In the genomic region with DNA sequence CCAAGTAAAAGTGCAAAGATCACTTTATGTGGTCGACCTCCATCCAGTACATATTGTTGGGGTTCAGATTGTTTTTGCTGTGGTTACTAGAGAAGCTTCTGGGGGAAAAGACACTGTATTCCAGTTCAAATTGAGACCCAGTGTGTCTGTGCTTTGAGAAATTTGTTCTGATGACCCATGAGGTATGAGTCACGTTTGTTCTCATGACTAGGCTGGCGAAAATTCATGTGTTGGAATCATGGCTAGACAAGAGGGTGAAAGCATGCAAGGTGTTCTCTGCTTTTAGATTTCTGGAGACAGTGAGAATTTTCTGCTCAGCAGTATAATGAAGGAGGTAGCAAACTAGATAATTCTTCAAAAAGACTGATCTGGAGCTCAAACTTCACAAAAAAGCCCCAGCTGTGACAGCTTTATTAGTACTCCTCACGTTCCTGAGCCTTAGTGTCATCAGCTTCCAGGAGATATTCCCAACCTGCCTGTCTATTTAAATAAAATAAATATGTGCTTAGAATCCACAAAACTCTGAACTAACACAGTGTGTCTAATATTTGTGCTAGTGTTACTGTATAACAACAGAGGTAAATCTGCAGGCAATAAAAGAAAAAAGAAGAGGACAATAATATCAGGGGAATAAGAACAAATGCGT, we compare ENCODE assay signal across 19 cellular contexts. TPM values are rescaled to one million over a fixed set of nuclear protein-coding genes. Genes with fewer than 3 reads are reported as not detected.
A peak's percentile ranks its signal among the peaks of the same experiment; 100 is the strongest.
DNase-seq lines count a peak whose midpoint lies in the region; ATAC-seq and TF ChIP-seq lines count a peak whose summit lies in the region.
"Had no signal": no experiment of that assay in that cellular context is flagged by ENCODE, and none has a peak within 500 bp of the region (broad histone marks: within the 10 kb centered on the region; RNA-seq: fewer than 3 reads in every experiment).

No MANE protein-coding gene starts in this region.

- DNase-seq in MCF 10A (ENCODE audit: unreplicated experiment) (peak; percentile 59), breast epithelium (ENCODE audit: low spot score in 2 of 2) (no peak), amniotic stem cell (lab: John Stamatoyannopoulos, UW) (peak; percentile 8), foreskin fibroblast (peak; percentile 36 to 68), smooth muscle cell (lab: John Stamatoyannopoulos, UW; ENCODE audit: unreplicated experiment) (no peak), dermis blood vessel endothelial cell (no peak), NCI-H146 treated with DMSO at 0.1 percent for 48 hours (lab: John Stamatoyannopoulos, UW; ENCODE audit: unreplicated experiment) (no peak)
- DNase-seq: activated CD4-positive, alpha-beta T cell treated with anti-CD3 and anti-CD28 coated beads, Interleukin-2, amount 10 ng/mL, durations not matched to agents 24 days and 14 days; activated T-cell treated with anti-CD3 and anti-CD28 coated beads, Interleukin-2, amount 50 U/mL, for 48 hours; effector memory CD8-positive, alpha-beta T cell; NCI-H1105; PC-9; T-helper 9 cell had no signal

- H2AFZ ChIP-seq in smooth muscle cell (ENCODE audit: low read depth), result no peak overlapping the region
- H2AFZ ChIP-seq: PC-9 had no signal

- intact Hi-C loops in MCF 10A (cut with micrococcal nuclease), result no loop called here
- intact Hi-C loops in breast epithelium (cut with DNase I; ENCODE audit: low total_unique reads), result no loop called here

- H3K79me2 ChIP-seq in smooth muscle cell (ENCODE audit: low read depth), result no peaks in the 10 kb centered on the region

- H3K4me3 ChIP-seq in breast epithelium, result no peak overlapping the region
- no peak overlapping the region for H3K4me3 ChIP-seq in foreskin fibroblast (ENCODE audit: low read depth in 1 of 2, low read length in 2 of 2)
- H3K4me3 ChIP-seq in smooth muscle cell, result no peak overlapping the region
- H3K4me3 ChIP-seq: adrenal gland, PC-9, testis had no signal

- H3K4me2 ChIP-seq in smooth muscle cell, result no peak overlapping the region
- H3K4me2 ChIP-seq: PC-9 had no signal

- no peaks in the 10 kb centered on the region for H3K36me3 Mint-ChIP-seq in MCF 10A (ENCODE audit: insufficient read depth, unreplicated experiment)

- peak overlapping the region; percentile 61 for H3K27ac Mint-ChIP-seq in MCF 10A (ENCODE audit: low read depth, unreplicated experiment)
- H3K27ac Mint-ChIP-seq: activated CD4-positive, alpha-beta T cell treated with anti-CD3 and anti-CD28 coated beads, Interleukin-2, amount 10 ng/mL, durations not matched to agents 24 days and 14 days; effector memory CD8-positive, alpha-beta T cell had no signal

- H3K4me3 Mint-ChIP-seq in MCF 10A (ENCODE audit: unreplicated experiment), result peak overlapping the region; percentile 25
- H3K4me3 Mint-ChIP-seq: activated CD4-positive, alpha-beta T cell treated with anti-CD3 and anti-CD28 coated beads, Interleukin-2, amount 10 ng/mL, durations not matched to agents 24 days and 14 days; effector memory CD8-positive, alpha-beta T cell had no signal

- H3K4me1 ChIP-seq in breast epithelium, result no peaks in the 10 kb centered on the region
- H3K4me1 ChIP-seq in smooth muscle cell (ENCODE audit: low read depth), result no peaks in the 10 kb centered on the region
- H3K4me1 ChIP-seq: adrenal gland, testis had no signal

- 63% methylated on average over 5 of the region's 5 CpGs for WGBS in smooth muscle cell (ENCODE audit: low lambda C conversion rate)

- peaks cover 27% of the 10 kb centered on the region for H3K4me1 Mint-ChIP-seq in MCF 10A (ENCODE audit: insufficient read depth, unreplicated experiment)
- H3K4me1 Mint-ChIP-seq: activated CD4-positive, alpha-beta T cell treated with anti-CD3 and anti-CD28 coated beads, Interleukin-2, amount 10 ng/mL, durations not matched to agents 24 days and 14 days had no signal

- CTCF ChIA-PET in MCF 10A (lab: Yijun Ruan, JAX), result interaction anchor here (0.5 to 1.7 kb wide), 18 partner anchors 9 to 1518 kb away, joined by 3 to 10 read pairs (median 3); no protein-coding TSS in a partner anchor

- BruUV-seq in MCF 10A (replicated peaks; lab: Mats Ljungman, UMichigan), result no TSS peak

- H3K27me3 Mint-ChIP-seq in MCF 10A (ENCODE audit: insufficient read depth, unreplicated experiment), result peaks cover 11% of the 10 kb centered on the region
- H3K27me3 Mint-ChIP-seq: activated CD4-positive, alpha-beta T cell treated with anti-CD3 and anti-CD28 coated beads, Interleukin-2, amount 10 ng/mL, durations not matched to agents 24 days and 14 days; effector memory CD8-positive, alpha-beta T cell had no signal

- no peak overlapping the region for H3K9ac ChIP-seq in smooth muscle cell (ENCODE audit: low read depth)

- H3K9me3 Mint-ChIP-seq in MCF 10A (ENCODE audit: unreplicated experiment), result no peaks in the 10 kb centered on the region
- H3K9me3 Mint-ChIP-seq: activated CD4-positive, alpha-beta T cell treated with anti-CD3 and anti-CD28 coated beads, Interleukin-2, amount 10 ng/mL, durations not matched to agents 24 days and 14 days had no signal

- H3K36me3 ChIP-seq in breast epithelium, result no peaks in the 10 kb centered on the region
- no peaks in the 10 kb centered on the region for H3K36me3 ChIP-seq in smooth muscle cell (ENCODE audit: low read depth)
- H3K36me3 ChIP-seq: adrenal gland, neutrophil had no signal

- POLR2A ChIA-PET in MCF 10A (lab: Yijun Ruan, JAX), result no interaction called here

- no peaks in the 10 kb centered on the region for H3F3A ChIP-seq in smooth muscle cell (ENCODE audit: low read depth)

- no peak for TF ChIP-seq POLR2A in breast epithelium (IDR thresholded peaks at IDR 0.05)

- no peaks in the 10 kb centered on the region for H3K9me3 ChIP-seq in breast epithelium
- no peaks in the 10 kb centered on the region for H3K9me3 ChIP-seq in smooth muscle cell (replicated peaks; ENCODE audit: low read depth)
- H3K9me3 ChIP-seq: adrenal gland, Caco-2, neutrophil, testis had no signal

- no peak for ATAC-seq in GM18520 (IDR thresholded peaks at IDR 0.05; ENCODE audit: unreplicated experiment)
- ATAC-seq: effector memory CD8-positive, alpha-beta T cell had no signal

- H3K27me3 ChIP-seq in breast epithelium, result no peaks in the 10 kb centered on the region
- no peaks in the 10 kb centered on the region for H3K27me3 ChIP-seq in smooth muscle cell (ENCODE audit: low read depth)
- H3K27me3 ChIP-seq: neutrophil, testis had no signal

- no peak overlapping the region for H3K27ac ChIP-seq in breast epithelium
- peak overlapping the region; percentile 52 for H3K27ac ChIP-seq in smooth muscle cell (ENCODE audit: low read depth)
- H3K27ac ChIP-seq: adrenal gland, neutrophil, PC-9, testis had no signal

- no peak for TF ChIP-seq CTCF in MCF 10A (IDR thresholded peaks at IDR 0.05; ENCODE audit: unreplicated experiment)
- no peak for TF ChIP-seq CTCF in breast epithelium (IDR thresholded peaks at IDR 0.05)
- TF ChIP-seq CTCF in foreskin fibroblast (IDR thresholded peaks at IDR 0.05; ENCODE audit: low read depth, low read length), result no peak
- TF ChIP-seq CTCF in smooth muscle cell (IDR thresholded peaks at IDR 0.05; ENCODE audit: borderline replicate concordance, insufficient read depth, poor library complexity, severe bottlenecking), result no peak

- no peaks in the 10 kb centered on the region for H4K20me1 ChIP-seq in smooth muscle cell (ENCODE audit: low read depth)

RNA-seq across cellular contexts. Expression of a gene that starts 24.4 kb away (rescaled TPM):
- total RNA-seq in MCF 10A (2022) (not detected in 2 replicates), breast epithelium (not detected), smooth muscle cell (not detected in 2 replicates), dermis blood vessel endothelial cell (not detected in 2 replicates)
- not detected in 2 replicates for polyA plus RNA-seq in smooth muscle cell
- total RNA-seq: activated CD4-positive, alpha-beta T cell treated with anti-CD3 and anti-CD28 coated beads, Interleukin-2, amount 10 ng/mL, durations not matched to agents 24 days and 14 days; adrenal gland; Caco-2; lung microvascular endothelial cell; PC-9 had no signal
- polyA plus RNA-seq: adrenal gland had no signal

Comparison
In these comparisons a context has a peak if more than half of its experiments do, and no peak if none do; other contexts are left out.
1. DNase-seq: peak in MCF 10A (single experiment), amniotic stem cell (single experiment) and foreskin fibroblast (2 of 2); none in breast epithelium (0 of 2), smooth muscle cell (single experiment), dermis blood vessel endothelial cell (single experiment) and NCI-H146 treated with DMSO at 0.1 percent for 48 hours (single experiment).